ENCODE assay signal across 1 cellular context in genomic region chr3:172129868-172130751, GRCh38.
TF ChIP-seq lines count a peak whose summit lies in the region.

No MANE protein-coding gene starts in this region.

TF ChIP-seq in K562, 482 proteins besides CTCF, POLR2A, EP300 and RAD21 (continued from another document):
- TF ChIP-seq GTF2E2 (tag; IDR thresholded peaks at IDR 0.05) (no peak), TCF3 (CRISPR knock-in tag; IDR thresholded peaks at IDR 0.05) (peak; percentile 43; the same call in 1 of the 2 replicates), RBM34 (IDR thresholded peaks at IDR 0.05; ENCODE audit: borderline replicate concordance, insufficient read depth, low read length) (no peak), EHMT2 (IDR thresholded peaks at IDR 0.05) (peak; percentile 30; the same call in 1 of the 2 replicates), ZNF12 (CRISPR knock-in tag; IDR thresholded peaks at IDR 0.05) (no peak), ZNF239 (CRISPR knock-in tag; IDR thresholded peaks at IDR 0.05) (0 out of 2 replicates have a peak, but pooled peaks have one; percentile 10), RBFOX2 (IDR thresholded peaks at IDR 0.05; ENCODE audit: low read depth, low read length) (0 out of 2 replicates have a peak, but pooled peaks have one; percentile 39), IRF9 (tag; IDR thresholded peaks at IDR 0.05) (peak; percentile 87), ILF3 (IDR thresholded peaks at IDR 0.05; ENCODE audit: borderline replicate concordance) (no peak), E2F1 (CRISPR knock-in tag; IDR thresholded peaks at IDR 0.05) (no peak), SMAD1 (IDR thresholded peaks at IDR 0.05; ENCODE audit: low read depth, low read length, partially characterized antibody) (no peak), ZNF224 (CRISPR knock-in tag; IDR thresholded peaks at IDR 0.05) (no peak), SNIP1 (IDR thresholded peaks at IDR 0.05; ENCODE audit: low read depth) (no peak), HES1 (IDR thresholded peaks at IDR 0.05; ENCODE audit: low read depth) (peak; percentile 76; the same call in 1 of the 2 replicates), STAT5A (IDR thresholded peaks at IDR 0.05; ENCODE audit: borderline replicate concordance, low read length) (peak; percentile 48; the same call in 1 of the 2 replicates), L3MBTL2 (IDR thresholded peaks at IDR 0.05) (peak; percentile 37; the same call in 1 of the 2 replicates), GATAD2B (IDR thresholded peaks at IDR 0.05; ENCODE audit: borderline replicate concordance) (no peak; the same call in 1 of the 2 replicates), ZBTB8A (IDR thresholded peaks at IDR 0.05; ENCODE audit: partially characterized antibody) (no peak), ILK (tag; IDR thresholded peaks at IDR 0.05; ENCODE audit: borderline replicate concordance, low read depth) (no peak), RBM39 (optimal IDR thresholded peaks at IDR 0.05; ENCODE audit: low read depth, low read length) (no peak), ZNF449 (CRISPR knock-in tag; IDR thresholded peaks at IDR 0.05) (no peak), MBD2 (IDR thresholded peaks at IDR 0.05; ENCODE audit: borderline replicate concordance, low read depth) (no peak; the same call in 1 of the 2 replicates), NFIX (CRISPR knock-in tag; IDR thresholded peaks at IDR 0.05; ENCODE audit: low read depth) (no peak), ZZZ3 (IDR thresholded peaks at IDR 0.05) (no peak), CLOCK (CRISPR knock-in tag; IDR thresholded peaks at IDR 0.05; ENCODE audit: borderline replicate concordance) (no peak), MXI1 (IDR thresholded peaks at IDR 0.05; ENCODE audit: low read depth, low read length) (peak; percentile 80), ZNF644 (tag; IDR thresholded peaks at IDR 0.05; ENCODE audit: low read depth) (no peak), CBX5 (IDR thresholded peaks at IDR 0.05; ENCODE audit: borderline replicate concordance, low read depth) (peak; percentile 80; the same call in 1 of the 2 replicates), HCFC1 (IDR thresholded peaks at IDR 0.05; ENCODE audit: low read depth, low read length) (0 out of 2 replicates have a peak, but pooled peaks have one; percentile 24), PHF20 (IDR thresholded peaks at IDR 0.05; ENCODE audit: partially characterized antibody) (no peak), KDM5B (IDR thresholded peaks at IDR 0.05; ENCODE audit: insufficient replicate concordance, low read depth, low read length) (no peak), ZNF695 (CRISPR knock-in tag; IDR thresholded peaks at IDR 0.05) (no peak), ZEB2 (IDR thresholded peaks at IDR 0.05) (peak; percentile 28; the same call in 1 of the 2 replicates), ZNF140 (CRISPR knock-in tag; IDR thresholded peaks at IDR 0.05) (no peak)
